Comparison of ENCODE assay signal across 8 cellular contexts in the genomic region with DNA sequence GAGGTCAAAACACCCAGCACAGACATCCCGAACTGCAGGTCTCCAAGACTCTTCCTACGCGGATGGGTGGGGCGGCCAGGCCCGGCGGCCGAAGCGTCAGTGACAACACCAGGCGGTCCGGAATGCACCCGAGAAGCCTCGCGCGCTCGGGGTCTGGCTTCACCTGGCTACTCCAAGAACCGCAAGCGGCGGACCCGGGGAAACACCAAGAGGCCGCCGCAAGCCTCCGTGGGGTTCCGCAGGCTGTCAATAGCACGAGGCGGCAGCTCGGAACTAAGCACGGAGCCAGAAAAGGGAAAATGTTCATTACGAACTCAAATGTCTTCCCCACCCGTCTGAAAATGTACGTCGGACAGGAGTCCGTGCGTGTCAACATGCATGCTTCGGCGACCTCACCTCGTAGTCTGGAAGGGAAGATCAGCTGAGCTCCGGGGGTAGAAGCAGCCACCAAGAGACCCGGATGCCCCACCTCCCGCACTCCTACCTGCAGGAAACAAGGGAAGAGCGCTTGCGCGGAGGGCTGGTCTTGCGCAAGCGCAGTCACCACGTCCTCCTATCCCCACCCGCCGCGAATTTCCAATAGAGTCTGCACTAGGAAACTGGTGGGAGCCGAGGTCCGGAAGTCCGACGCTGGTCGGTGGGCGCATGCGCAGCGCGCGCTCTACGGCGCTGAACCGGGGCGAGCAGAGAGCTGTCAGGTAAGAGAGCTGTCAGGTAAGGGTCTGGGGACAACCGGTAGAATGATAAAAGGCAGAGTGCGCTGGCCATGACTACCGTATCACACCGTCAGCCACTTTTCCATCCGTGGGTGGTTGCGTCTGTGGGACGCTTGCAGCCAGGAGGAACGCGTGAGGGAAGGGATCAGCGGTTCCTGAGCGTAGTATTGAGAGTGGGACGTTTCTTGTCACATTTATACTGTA. TPM values are rescaled to one million over a fixed set of nuclear protein-coding genes. Genes with fewer than 3 reads are reported as not detected.
DNase-seq lines count a peak whose midpoint lies in the region; ATAC-seq lines count a peak whose summit lies in the region.

A gene (plus strand): TSS at position 646 of the 920 bp plus-strand sequence. CDS start 3,864 bp downstream, outside the sequence.
A gene (minus strand): TSS at position 500 of the 920 bp plus-strand sequence. CDS start 958 bp downstream, outside the sequence.

- intact Hi-C loops in aorta (cut with DNase I): no loop called here

- peaks cover 2% of the 10 kb centered on the region for H3K36me3 ChIP-seq in rectal smooth muscle tissue (ENCODE audit: control insufficient read depth, insufficient read depth, low read length)
- H3K36me3 ChIP-seq in aorta (ENCODE audit: control insufficient read depth in 1 of 2, insufficient read depth in 2 of 2, low read length in 1 of 2): peaks cover 0 to 4% of the 10 kb centered on the region in 2 donors

- peak within 1 kb of the TSS; percentile 53 for H3K27ac ChIP-seq in rectal smooth muscle tissue (ENCODE audit: low read depth, low read length)
- H3K27ac ChIP-seq in aorta (ENCODE audit: low read depth in 1 of 2, low read length in 2 of 2): peak within 1 kb of the TSS in 1 of 2 donors; percentile 16

- H3K4me3 ChIP-seq in rectal smooth muscle tissue (ENCODE audit: low read length) (peak within 1 kb of the TSS; percentile 96), aorta (ENCODE audit: low read length in 2 of 2) (peak within 1 kb of the TSS; percentile 87 to 90)

- ATAC-seq in GM18498 (IDR thresholded peaks at IDR 0.05; ENCODE audit: unreplicated experiment) (peak; percentile 81), HG02885 (IDR thresholded peaks at IDR 0.05; ENCODE audit: poor library complexity, unreplicated experiment) (peak; percentile 91), T-helper 17 cell (peak; percentile 84), aorta (ENCODE audit: low FRiP score) (peak; percentile 99)

- peaks cover 10% of the 10 kb centered on the region for H3K4me1 ChIP-seq in rectal smooth muscle tissue (ENCODE audit: control insufficient read depth, insufficient read depth, low read length)
- H3K4me1 ChIP-seq in aorta (ENCODE audit: control insufficient read depth in 1 of 2, insufficient read depth in 2 of 2, low read length in 2 of 2): peaks cover 3 to 6% of the 10 kb centered on the region in 2 donors

- H3K36me3 Mint-ChIP-seq in T-helper 17 cell (ENCODE audit: low read depth): peaks cover 4% of the 10 kb centered on the region

- 0% methylated on average over 74 of the region's 74 CpGs for WGBS in aorta, 2 donors

- no peak within 1 kb of the TSS for H3K4me3 Mint-ChIP-seq in T-helper 17 cell

- H3K27me3 ChIP-seq in rectal smooth muscle tissue (ENCODE audit: control insufficient read depth, insufficient read depth, low read length) (no peaks in the 10 kb centered on the region), aorta (ENCODE audit: control insufficient read depth in 1 of 2, insufficient read depth in 2 of 2, low read length in 1 of 2) (no peaks in the 10 kb centered on the region)

- H3K9ac ChIP-seq in rectal smooth muscle tissue (ENCODE audit: low read length): peak within 1 kb of the TSS; percentile 69

- H3K9me3 ChIP-seq in T-helper 17 cell (ENCODE audit: control insufficient read depth, low read length, poor library complexity, severe bottlenecking) (no peaks in the 10 kb centered on the region), aorta (ENCODE audit: control insufficient read depth, low read length) (no peaks in the 10 kb centered on the region)

- H3K27me3 Mint-ChIP-seq in T-helper 17 cell: no peaks in the 10 kb centered on the region

- H3K4me1 Mint-ChIP-seq in T-helper 17 cell: peaks cover 50% of the 10 kb centered on the region

- DNase-seq in NCI-H1694 (lab: John Stamatoyannopoulos, UW) (peak; percentile 97), T-helper 17 cell (peak; percentile 75 to 94 (median 85)), anterior cingulate cortex (lab: John Stamatoyannopoulos, UW) (peak; percentile 50 to 97 (median 94)), hepatic stellate cell (ENCODE audit: low spot score) (peak; percentile 94), aorta (peak; percentile 95 to 96)

- no peak within 1 kb of the TSS for H3K27ac Mint-ChIP-seq in T-helper 17 cell

RNA-seq across cellular contexts. Expression of the first gene that starts in this region (rescaled TPM):
- total RNA-seq in T-helper 17 cell: 1 to 10 TPM; 7.2 to 7.7 TPM
- 1 to 10 TPM; 6.6 to 6.9 TPM for total RNA-seq in aorta
- 1 to 10 TPM; 4.2 to 8.9 TPM for polyA plus RNA-seq in aorta

RNA-seq across cellular contexts. Expression of the second gene that starts in this region (rescaled TPM):
- total RNA-seq in T-helper 17 cell (10 to 100 TPM; 30.0 to 37.6 TPM), aorta (10 to 100 TPM; 19.9 to 28.2 TPM)
- polyA plus RNA-seq in aorta: 10 to 100 TPM in 1 of 2 donors, 1 to 10 TPM in 1; 5.0 to 10.1 TPM
